15 cellular contexts compared by ENCODE assay signal in the genomic region with DNA sequence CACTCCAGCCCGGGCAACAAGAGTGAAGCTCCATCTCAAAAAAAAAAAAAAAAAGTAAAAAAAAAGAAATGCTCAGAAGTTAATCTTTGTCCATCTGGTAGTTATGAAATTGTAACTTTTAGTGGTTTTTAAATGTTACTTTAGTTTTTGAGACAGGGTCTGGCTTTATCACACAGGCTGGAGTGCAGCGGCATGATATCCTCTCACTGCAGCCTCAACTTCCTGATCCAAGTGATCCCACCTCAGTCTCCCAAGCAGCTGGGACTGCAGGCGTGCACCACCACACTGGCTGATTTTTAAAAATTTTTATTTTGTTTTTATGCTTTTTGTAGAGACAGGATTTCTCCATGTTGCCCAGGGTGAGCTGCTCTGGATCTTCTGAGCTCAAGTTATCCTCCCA. TPM values are rescaled to one million over a fixed set of nuclear protein-coding genes. Genes with fewer than 3 reads are reported as not detected.
DNase-seq lines count a peak whose midpoint lies in the region; ATAC-seq and TF ChIP-seq lines count a peak whose summit lies in the region.
"Had no signal": no experiment of that assay in that cellular context is flagged by ENCODE, and none has a peak within 500 bp of the region (broad histone marks: within the 10 kb centered on the region; RNA-seq: fewer than 3 reads in every experiment).

No MANE protein-coding gene starts in this region.

- intact Hi-C loops in lower lobe of right lung (cut with DNase I), result no loop called here

- ATAC-seq in lower lobe of right lung (no peak), HG03139 (IDR thresholded peaks at IDR 0.05; ENCODE audit: unreplicated experiment) (no peak)

- TF ChIP-seq CTCF in lower lobe of right lung (IDR thresholded peaks at IDR 0.05), result no peak

- H3K4me3 ChIP-seq in lower lobe of right lung, result no peak overlapping the region
- H3K4me3 ChIP-seq in effector memory CD4-positive, alpha-beta T cell (ENCODE audit: insufficient read depth, low read depth, low read length, poor library complexity, severe bottlenecking), result no peak overlapping the region
- H3K4me3 ChIP-seq: GM23338 had no signal

- peak; percentile 6 for DNase-seq in CD1c-positive myeloid dendritic cell (ENCODE audit: extremely low spot score)
- peak; percentile 67 for DNase-seq in Daoy (ENCODE audit: low read depth)
- DNase-seq in SW 1271 (lab: John Stamatoyannopoulos, UW), result peak; percentile 60 to 82
- no peak for DNase-seq in lower lobe of right lung
- no peak for DNase-seq in effector memory CD4-positive, alpha-beta T cell
- no peak for DNase-seq in stimulated activated CD4-positive, alpha-beta T cell treated with anti-CD3 and anti-CD28 coated beads, Interleukin-4, amount 100 ng/mL, for 4 hours
- no peak for DNase-seq in NCI-H1436 (lab: John Stamatoyannopoulos, UW)
- DNase-seq: activated CD4-positive, CD25-positive, alpha-beta regulatory T cell; mesendoderm; NCI-H187; NCI-H748 treated with DMSO at 0.1 percent for 48 hours; SHP77 treated with DMSO at 0.1 percent for 48 hours had no signal

- H3K27ac ChIP-seq in lower lobe of right lung, result peak overlapping the region; percentile 14
- H3K27ac ChIP-seq in effector memory CD4-positive, alpha-beta T cell (ENCODE audit: insufficient read depth, low read length, poor library complexity, severe bottlenecking), result no peak overlapping the region

- H3K36me3 ChIP-seq in lower lobe of right lung, result no peaks in the 10 kb centered on the region
- no peaks in the 10 kb centered on the region for H3K36me3 ChIP-seq in effector memory CD4-positive, alpha-beta T cell (ENCODE audit: control insufficient read depth, insufficient read depth, low read length)

- H3K9me3 ChIP-seq in lower lobe of right lung, result no peaks in the 10 kb centered on the region
- H3K9me3 ChIP-seq in effector memory CD4-positive, alpha-beta T cell (ENCODE audit: control insufficient read depth, low read length), result no peaks in the 10 kb centered on the region

- H3K4me1 ChIP-seq in lower lobe of right lung, result peaks cover 14% of the 10 kb centered on the region
- peaks cover 4% of the 10 kb centered on the region for H3K4me1 ChIP-seq in effector memory CD4-positive, alpha-beta T cell (ENCODE audit: control insufficient read depth, insufficient read depth, low read length, poor library complexity, severe bottlenecking)

- no peaks in the 10 kb centered on the region for H3K27me3 ChIP-seq in lower lobe of right lung (ENCODE audit: low read depth)
- no peaks in the 10 kb centered on the region for H3K27me3 ChIP-seq in effector memory CD4-positive, alpha-beta T cell (replicated peaks; ENCODE audit: control insufficient read depth, insufficient read depth, low read length, poor library complexity, severe bottlenecking)

RNA-seq across cellular contexts. Expression of a gene that starts 1.3 kb away (rescaled TPM):
- not detected in 2 replicates for total RNA-seq in Daoy (2014; rRNA removed; shearing (Covaris generic))
- 47.6 TPM for total RNA-seq in lower lobe of right lung
- total RNA-seq: GM23338, osteoblast had no signal

RNA-seq across cellular contexts. Expression of a gene that starts 9.9 kb away (rescaled TPM):
- total RNA-seq in Daoy (2014; rRNA removed; shearing (Covaris generic)), result not detected in 2 replicates
- not detected for total RNA-seq in lower lobe of right lung
- total RNA-seq: GM23338, osteoblast had no signal

RNA-seq across cellular contexts. Expression of a gene that starts 19.1 kb away (rescaled TPM):
- 3.8 TPM in 2 replicates for total RNA-seq in Daoy (2014; rRNA removed; shearing (Covaris generic))
- total RNA-seq in lower lobe of right lung, result 8.8 TPM

Comparison
In these comparisons a context has a peak if more than half of its experiments do, and no peak if none do; other contexts are left out.
1. DNase-seq: peak in CD1c-positive myeloid dendritic cell (single experiment), Daoy (single experiment) and SW 1271 (2 of 2); none in lower lobe of right lung (single experiment), effector memory CD4-positive, alpha-beta T cell (0 of 3), stimulated activated CD4-positive, alpha-beta T cell treated with anti-CD3 and anti-CD28 coated beads, Interleukin-4, amount 100 ng/mL, for 4 hours (0 of 2) and NCI-H1436 (single experiment).
2. RNA of a gene that starts 1.3 kb away (total RNA-seq): 47.6 TPM in lower lobe of right lung (single experiment); not detected in Daoy; every median in the first group is over 10 times any median in the second.